ENCODE assay signal across 8 cellular contexts in the genomic region with DNA sequence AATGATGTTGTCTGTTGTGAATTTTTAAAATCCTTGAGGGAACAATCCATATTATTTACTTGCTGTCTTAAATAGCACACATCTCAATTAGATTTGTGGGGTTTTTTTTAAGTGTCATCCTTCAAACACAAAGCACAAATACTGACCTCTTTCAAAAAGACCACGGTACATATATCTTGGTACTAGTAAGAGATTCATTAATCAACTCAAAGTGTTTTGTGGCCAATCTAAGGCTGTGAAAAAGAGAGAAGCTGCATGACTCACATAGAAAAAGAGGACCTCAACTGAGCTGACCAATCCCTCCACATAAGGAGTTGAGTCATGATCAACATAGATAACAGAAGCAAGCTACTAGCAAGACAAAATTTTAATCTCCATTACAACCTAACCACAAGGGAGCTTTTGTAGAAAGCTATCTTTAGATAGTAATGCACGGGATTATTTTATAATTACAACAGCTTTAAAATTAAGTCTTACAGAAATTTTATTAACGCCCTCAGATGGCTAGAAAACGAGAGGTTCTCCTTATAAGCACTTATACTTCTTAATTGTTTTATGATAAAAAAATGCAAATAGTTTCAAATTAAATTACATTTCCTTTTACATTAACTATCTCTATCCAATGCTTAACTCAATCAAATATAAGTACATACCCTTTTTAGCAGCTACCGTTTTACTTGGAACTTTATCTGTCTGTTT.
DNase-seq lines count a peak whose midpoint lies in the region; ATAC-seq, FAIRE-seq and TF ChIP-seq lines count a peak whose summit lies in the region.

No MANE protein-coding gene starts in this region.

- no peak overlapping the region for H3K4me3 ChIP-seq in retinal pigment epithelial cell (ENCODE audit: low read length)
- no peak overlapping the region for H3K4me3 ChIP-seq in small intestine (ENCODE audit: low read depth in 1 of 2, low read length in 2 of 2)

- WGBS in small intestine, 3 donors, result 84 to 92% (median 86%) methylated on average over 5 of the region's 5 CpGs

- FAIRE-seq in small intestine (lab: Jason Lieb, UNC), result no peak

- peak; percentile 60 for DNase-seq in NOMO-1 treated with dmso at 0.1 percent for 144 hours (lab: John Stamatoyannopoulos, UW; ENCODE audit: unreplicated experiment)
- peak; percentile 66 for DNase-seq in fibroblast of peridontal ligament (ENCODE audit: extremely low read depth)
- peak; percentile 80 for DNase-seq in retinal pigment epithelial cell (ENCODE audit: low read depth)
- no peak for DNase-seq in small intestine
- DNase-seq in NCI-H146 treated with DMSO at 0.1 percent for 48 hours (lab: John Stamatoyannopoulos, UW; ENCODE audit: unreplicated experiment), result no peak
- DNase-seq in middle frontal gyrus (ENCODE audit: extremely low spot score, low spot score), result no peak
- no peak for DNase-seq in KG1 (lab: John Stamatoyannopoulos, UW)

- H3K4me1 ChIP-seq in small intestine (ENCODE audit: control insufficient read depth in 2 of 2, insufficient read depth in 1 of 2, low read depth in 1 of 2, low read length in 1 of 2), result no peaks in the 10 kb centered on the region

- H3K36me3 ChIP-seq in small intestine (ENCODE audit: control insufficient read depth in 2 of 2, insufficient read depth in 2 of 2, low read length in 2 of 2), result peaks cover 5% of the 10 kb centered on the region in 2 donors

- no peaks in the 10 kb centered on the region for H3K9me3 ChIP-seq in small intestine (ENCODE audit: control insufficient read depth, low read depth)

- no peak for TF ChIP-seq CTCF in retinal pigment epithelial cell (conservative IDR thresholded peaks at IDR 0.05; ENCODE audit: low read depth, low read length)

- no peak overlapping the region for H3K27ac ChIP-seq in small intestine (ENCODE audit: low read depth in 1 of 2, low read length in 1 of 2)

- ATAC-seq in GM18907 (IDR thresholded peaks at IDR 0.05; ENCODE audit: unreplicated experiment), result peak; percentile 69

- H3K27me3 ChIP-seq in small intestine (ENCODE audit: control insufficient read depth in 2 of 2, insufficient read depth in 2 of 2, low read length in 2 of 2), result no peaks in the 10 kb centered on the region

Comparison
In these comparisons a context has a peak if more than half of its experiments do, and no peak if none do; other contexts are left out.
1. DNase-seq: peak in NOMO-1 treated with dmso at 0.1 percent for 144 hours (single experiment), fibroblast of peridontal ligament (single experiment) and retinal pigment epithelial cell (single experiment); none in small intestine (single experiment), NCI-H146 treated with DMSO at 0.1 percent for 48 hours (single experiment), middle frontal gyrus (single experiment) and KG1 (single experiment).